ENCODE assay signal across 26 cellular contexts in genomic region chr17:32780721-32781120, GRCh38.
"Had no signal": no experiment of that assay in that cellular context is flagged by ENCODE, and none has a peak within 500 bp of the region (broad histone marks: within the 10 kb centered on the region; RNA-seq: fewer than 3 reads in every experiment).

No MANE protein-coding gene starts in this region.

- DNase-seq: activated CD4-positive, alpha-beta T cell treated with anti-CD3 and anti-CD28 coated beads for 4 hours; activated CD8-positive, alpha-beta memory T cell treated with anti-CD3 and anti-CD28 coated beads, Interleukin-2, amount 50 U/mL, for 4 hours; activated CD8-positive, alpha-beta T cell treated with anti-CD3 and anti-CD28 coated beads for 36 hours; activated gamma-delta T cell treated with Interleukin-2 at 50 U/mL for 16 hours; activated naive CD4-positive, alpha-beta T cell treated with anti-CD3 and anti-CD28 coated beads, Interleukin-2, amount 50 U/mL, for 16 hours; activated naive CD8-positive, alpha-beta T cell treated with anti-CD3 and anti-CD28 coated beads, Interleukin-2, amount 10 ng/mL, durations not matched to agents 7 days and 5 days; activated T-cell treated with anti-CD3 and anti-CD28 coated beads, Interleukin-2, amount 50 U/mL, for 72 hours; aorta; body of pancreas; central memory CD4-positive, alpha-beta T cell; Karpas-422; NCI-H1048; NCI-H146; NCI-H1930; NCI-H2171 treated with DMSO at 0.1 percent for 48 hours; NCI-H345; NCI-H510A; NCI-H526 treated with DMSO at 0.1 percent for 48 hours; NCI-H82; SIG-M5; T-cell; T-helper 2 cell; WERI-Rb-1 had no signal

- ATAC-seq: activated CD4-positive, CD25-positive, alpha-beta regulatory T cell treated with anti-CD3 and anti-CD28 coated beads, Interleukin-2, amount 50 U/mL, for 24 hours; activated CD8-positive, alpha-beta T cell treated with anti-CD3 and anti-CD28 coated beads for 36 hours; activated T-cell treated with anti-CD3 and anti-CD28 coated beads, Interleukin-2, amount 50 U/mL, for 72 hours; body of pancreas; K562; T-cell had no signal

- H3K27ac Mint-ChIP-seq: activated CD8-positive, alpha-beta T cell treated with anti-CD3 and anti-CD28 coated beads for 36 hours; activated naive CD8-positive, alpha-beta T cell treated with anti-CD3 and anti-CD28 coated beads, Interleukin-2, amount 10 ng/mL, durations not matched to agents 7 days and 5 days; activated T-cell treated with anti-CD3 and anti-CD28 coated beads, Interleukin-2, amount 50 U/mL, for 72 hours; activated T-helper 2 cell treated with anti-CD3 and anti-CD28 coated beads, Interferon-gamma antibody, Interleukin-2, Interleukin-4, amounts not matched to agents 10 μg/mL and 5 μg/mL and 100 μg/mL, durations not matched to agents 14 hours and 24 hours and 36 hours; T-cell had no signal

- H3K4me1 Mint-ChIP-seq: activated naive CD8-positive, alpha-beta T cell treated with anti-CD3 and anti-CD28 coated beads, Interleukin-2, amount 10 ng/mL, durations not matched to agents 7 days and 5 days; T-cell had no signal

- H3K4me1 ChIP-seq: body of pancreas had no signal

- H3K27me3 Mint-ChIP-seq: activated CD8-positive, alpha-beta T cell treated with anti-CD3 and anti-CD28 coated beads for 36 hours; activated naive CD8-positive, alpha-beta T cell treated with anti-CD3 and anti-CD28 coated beads, Interleukin-2, amount 10 ng/mL, durations not matched to agents 7 days and 5 days; T-cell had no signal

- H3K9me3 Mint-ChIP-seq: activated CD8-positive, alpha-beta T cell treated with anti-CD3 and anti-CD28 coated beads for 36 hours; activated naive CD8-positive, alpha-beta T cell treated with anti-CD3 and anti-CD28 coated beads, Interleukin-2, amount 10 ng/mL, durations not matched to agents 7 days and 5 days; activated T-cell treated with anti-CD3 and anti-CD28 coated beads, Interleukin-2, amount 50 U/mL, for 72 hours; activated T-helper 2 cell treated with anti-CD3 and anti-CD28 coated beads, Interferon-gamma antibody, Interleukin-2, Interleukin-4, amounts not matched to agents 10 μg/mL and 5 μg/mL and 100 μg/mL, durations not matched to agents 14 hours and 24 hours and 36 hours; T-cell had no signal

- H3K27me3 ChIP-seq: body of pancreas had no signal

- H3K9me3 ChIP-seq: body of pancreas had no signal

- H3K36me3 ChIP-seq: WERI-Rb-1 had no signal

- H3K4me3 ChIP-seq: body of pancreas, K562 had no signal

- H3K36me3 Mint-ChIP-seq: activated naive CD8-positive, alpha-beta T cell treated with anti-CD3 and anti-CD28 coated beads, Interleukin-2, amount 10 ng/mL, durations not matched to agents 7 days and 5 days had no signal

- H3K27ac ChIP-seq: body of pancreas, WERI-Rb-1 had no signal

- H3K4me3 Mint-ChIP-seq: activated CD8-positive, alpha-beta T cell treated with anti-CD3 and anti-CD28 coated beads for 36 hours; activated naive CD8-positive, alpha-beta T cell treated with anti-CD3 and anti-CD28 coated beads, Interleukin-2, amount 10 ng/mL, durations not matched to agents 7 days and 5 days; activated T-cell treated with anti-CD3 and anti-CD28 coated beads, Interleukin-2, amount 50 U/mL, for 72 hours; T-cell had no signal
